In genomic region chr2:231662811-231663457, GRCh38 we compare ENCODE assay signal across 8 cellular contexts. TPM values are rescaled to one million over a fixed set of nuclear protein-coding genes. Genes with fewer than 3 reads are reported as not detected.
DNase-seq lines count a peak whose midpoint lies in the region; ATAC-seq and TF ChIP-seq lines count a peak whose summit lies in the region.

No MANE protein-coding gene starts in this region.

- H3K4me2 ChIP-seq in BLaER1 treated with 17β-estradiol and CSF1 and Interleukin-3, amounts not matched to agents 10 nM and 100 nM, result peak overlapping the region; percentile 87 to 99 (median 94)
- H3K4me2 ChIP-seq in Karpas-422 (ENCODE audit: low read depth, low read length, poor library complexity, severe bottlenecking) (peak overlapping the region; percentile 36), neural progenitor cell (no peak overlapping the region)

- H3K79me2 ChIP-seq in Karpas-422 (ENCODE audit: low read length) (no peaks in the 10 kb centered on the region), neural progenitor cell (ENCODE audit: low read depth) (no peaks in the 10 kb centered on the region)

- peaks cover 63 to 76% (median 70%) of the 10 kb centered on the region in 10 experiments for H3K4me1 ChIP-seq in BLaER1 treated with 17β-estradiol and CSF1 and Interleukin-3, amounts not matched to agents 10 nM and 100 nM
- peaks cover 59% of the 10 kb centered on the region for H3K4me1 ChIP-seq in Karpas-422 (ENCODE audit: low read length)
- H3K4me1 ChIP-seq in effector memory CD4-positive, alpha-beta T cell (ENCODE audit: control insufficient read depth, insufficient read depth, low read length, poor library complexity, severe bottlenecking), result no peaks in the 10 kb centered on the region
- H3K4me1 ChIP-seq in neural progenitor cell, result peaks cover 15% of the 10 kb centered on the region

- TF ChIP-seq CTCF in neural progenitor cell (IDR thresholded peaks at IDR 0.05), result no peak

- ATAC-seq in GM18498 (IDR thresholded peaks at IDR 0.05; ENCODE audit: unreplicated experiment) (no peak), GM21576 (IDR thresholded peaks at IDR 0.05; ENCODE audit: unreplicated experiment) (no peak)

- H3K9me2 ChIP-seq in Karpas-422 (replicated peaks; ENCODE audit: insufficient read depth, low read length), result no peaks in the 10 kb centered on the region

- peaks cover 22% of the 10 kb centered on the region for H3K9me3 Mint-ChIP-seq in neural progenitor cell

- H3K27me3 Mint-ChIP-seq in neural progenitor cell (ENCODE audit: insufficient read depth, low read depth), result peaks cover 16% of the 10 kb centered on the region

- H3K36me3 ChIP-seq in BLaER1 treated with 17β-estradiol and CSF1 and Interleukin-3, amounts not matched to agents 10 nM and 100 nM, result no peaks in the 10 kb centered on the region
- H3K36me3 ChIP-seq in Karpas-422 (ENCODE audit: insufficient read depth, low read length) (no peaks in the 10 kb centered on the region), neural progenitor cell (no peaks in the 10 kb centered on the region)
- H3K36me3 ChIP-seq in effector memory CD4-positive, alpha-beta T cell (ENCODE audit: control insufficient read depth, insufficient read depth, low read length), result no peaks in the 10 kb centered on the region

- H3K9me3 ChIP-seq in BLaER1 treated with 17β-estradiol and CSF1 and Interleukin-3, amounts not matched to agents 10 nM and 100 nM (replicated peaks in 1 of 11), result peaks cover 0 to 25% (median 11%) of the 10 kb centered on the region in 11 experiments; a peak in 10 of 22 replicates
- H3K9me3 ChIP-seq in Karpas-422 (ENCODE audit: low read length) (no peaks in the 10 kb centered on the region), neural progenitor cell (ENCODE audit: low read depth) (no peaks in the 10 kb centered on the region)
- no peaks in the 10 kb centered on the region for H3K9me3 ChIP-seq in effector memory CD4-positive, alpha-beta T cell (ENCODE audit: control insufficient read depth, low read length)

- H3K27ac ChIP-seq in BLaER1 treated with 17β-estradiol and CSF1 and Interleukin-3, amounts not matched to agents 10 nM and 100 nM, result peak overlapping the region; percentile 61 to 99 (median 95); a peak in 21 of 22 replicates
- peak overlapping the region; percentile 100; the same call in 1 of the 2 replicates for H3K27ac ChIP-seq in Karpas-422 (ENCODE audit: low read length)
- peak overlapping the region; percentile 96 for H3K27ac ChIP-seq in effector memory CD4-positive, alpha-beta T cell (ENCODE audit: insufficient read depth, low read length, poor library complexity, severe bottlenecking)
- no peak overlapping the region for H3K27ac ChIP-seq in neural progenitor cell

- H2AFZ ChIP-seq in Karpas-422 (ENCODE audit: low read length) (no peak overlapping the region), neural progenitor cell (replicated peaks) (no peak overlapping the region)

- H3F3A ChIP-seq in neural progenitor cell (ENCODE audit: low read depth), result peaks cover 66% of the 10 kb centered on the region

- no peaks in the 10 kb centered on the region for H4K20me1 ChIP-seq in BLaER1 treated with 17β-estradiol and CSF1 and Interleukin-3, amounts not matched to agents 10 nM and 100 nM
- H4K20me1 ChIP-seq in Karpas-422 (ENCODE audit: insufficient read depth, low read depth, low read length) (no peaks in the 10 kb centered on the region), neural progenitor cell (ENCODE audit: low read depth) (no peaks in the 10 kb centered on the region)

- peaks cover 8% of the 10 kb centered on the region for H3K36me3 Mint-ChIP-seq in neural progenitor cell

- peak overlapping the region; percentile 16 for H3K4me3 Mint-ChIP-seq in neural progenitor cell

- H3K27ac Mint-ChIP-seq in neural progenitor cell, result no peak overlapping the region

- DNase-seq in Karpas-422 (no peak), neural progenitor cell (ENCODE audit: low spot score) (no peak), NCI-H187 treated with DMSO at 0.1 percent for 48 hours (lab: John Stamatoyannopoulos, UW) (no peak)
- no peak for DNase-seq in effector memory CD4-positive, alpha-beta T cell
- no peak for DNase-seq in activated CD4-positive, alpha-beta T cell treated with anti-CD3 and anti-CD28 coated beads, Interleukin-2, amount 50 U/mL, for 48 hours

- no peaks in the 10 kb centered on the region for H3K27me3 ChIP-seq in BLaER1 treated with 17β-estradiol and CSF1 and Interleukin-3, amounts not matched to agents 10 nM and 100 nM
- no peaks in the 10 kb centered on the region for H3K27me3 ChIP-seq in Karpas-422 (ENCODE audit: low read length)
- H3K27me3 ChIP-seq in effector memory CD4-positive, alpha-beta T cell (replicated peaks; ENCODE audit: control insufficient read depth, insufficient read depth, low read length, poor library complexity, severe bottlenecking), result no peaks in the 10 kb centered on the region
- peaks cover 4% of the 10 kb centered on the region for H3K27me3 ChIP-seq in neural progenitor cell

- peak overlapping the region; percentile 16 to 58 (median 38); a peak in 15 of 20 replicates for H3K4me3 ChIP-seq in BLaER1 treated with 17β-estradiol and CSF1 and Interleukin-3, amounts not matched to agents 10 nM and 100 nM
- peak overlapping the region; percentile 28; the same call in 1 of the 2 replicates for H3K4me3 ChIP-seq in Karpas-422 (ENCODE audit: low read length)
- H3K4me3 ChIP-seq in effector memory CD4-positive, alpha-beta T cell (ENCODE audit: insufficient read depth, low read depth, low read length, poor library complexity, severe bottlenecking), result peak overlapping the region; percentile 46
- no peak overlapping the region for H3K4me3 ChIP-seq in neural progenitor cell

- H3K9ac ChIP-seq in BLaER1 treated with 17β-estradiol and CSF1 and Interleukin-3, amounts not matched to agents 10 nM and 100 nM, result peak overlapping the region in 10 of 11 experiments; percentile 9 to 96 (median 87); a peak in 17 of 22 replicates
- H3K9ac ChIP-seq in Karpas-422 (ENCODE audit: low read length), result peak overlapping the region; percentile 34
- H3K9ac ChIP-seq in neural progenitor cell, result no peak overlapping the region

- H3K4me1 Mint-ChIP-seq in neural progenitor cell, result peaks cover 31% of the 10 kb centered on the region

RNA-seq across cellular contexts. Expression of gene PTMA, which starts 45.4 kb away (rescaled TPM):
- 1,532 and 1,657 TPM in 2 replicates for total RNA-seq in Karpas-422 (2014; rRNA removed; shearing (Covaris generic); ENCODE audit: low replicate concordance)
- 1,850 and 2,102 TPM in 2 replicates for total RNA-seq in neural progenitor cell (ENCODE audit: low replicate concordance)
